ENCODE assay signal across 1 cellular context in the genomic region with DNA sequence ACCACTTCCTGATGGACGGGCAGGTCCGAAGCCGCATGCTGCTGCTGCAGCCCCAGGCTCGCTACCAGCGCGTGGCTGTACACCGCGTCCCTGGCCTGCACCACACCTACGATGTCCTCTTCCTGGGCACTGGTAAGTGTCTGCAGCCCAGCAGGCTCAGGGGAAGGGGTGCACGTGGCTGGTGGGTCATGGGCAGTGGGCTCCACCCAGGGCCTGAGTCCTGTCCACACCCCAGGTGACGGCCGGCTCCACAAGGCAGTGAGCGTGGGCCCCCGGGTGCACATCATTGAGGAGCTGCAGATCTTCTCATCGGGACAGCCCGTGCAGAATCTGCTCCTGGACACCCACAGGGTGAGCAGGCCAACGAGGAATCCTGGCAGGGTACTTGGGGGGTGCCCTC.
TF ChIP-seq lines count a peak whose summit lies in the region.

No MANE protein-coding gene starts in this region.

TF ChIP-seq in K562, 482 proteins besides CTCF, POLR2A, EP300 and RAD21:
- no peak for TF ChIP-seq KLF6 (CRISPR knock-in tag; IDR thresholded peaks at IDR 0.05; ENCODE audit: borderline replicate concordance)
- TF ChIP-seq RBM22 (IDR thresholded peaks at IDR 0.05; ENCODE audit: low read depth, low read length, poor library complexity, severe bottlenecking): peak; percentile 13
- no peak for TF ChIP-seq ZFX (CRISPR knock-in tag; IDR thresholded peaks at IDR 0.05)
- no peak for TF ChIP-seq KAT7 (CRISPR knock-in tag; IDR thresholded peaks at IDR 0.05; ENCODE audit: borderline replicate concordance)
- peak; percentile 56; the same call in 1 of the 2 replicates for TF ChIP-seq POLR2G (IDR thresholded peaks at IDR 0.05; ENCODE audit: low read depth, low read length)
TF ChIP-seq in K562: peak in this region for 2.
